Comparison of ENCODE assay signal across 1 cellular context in the genomic region with DNA sequence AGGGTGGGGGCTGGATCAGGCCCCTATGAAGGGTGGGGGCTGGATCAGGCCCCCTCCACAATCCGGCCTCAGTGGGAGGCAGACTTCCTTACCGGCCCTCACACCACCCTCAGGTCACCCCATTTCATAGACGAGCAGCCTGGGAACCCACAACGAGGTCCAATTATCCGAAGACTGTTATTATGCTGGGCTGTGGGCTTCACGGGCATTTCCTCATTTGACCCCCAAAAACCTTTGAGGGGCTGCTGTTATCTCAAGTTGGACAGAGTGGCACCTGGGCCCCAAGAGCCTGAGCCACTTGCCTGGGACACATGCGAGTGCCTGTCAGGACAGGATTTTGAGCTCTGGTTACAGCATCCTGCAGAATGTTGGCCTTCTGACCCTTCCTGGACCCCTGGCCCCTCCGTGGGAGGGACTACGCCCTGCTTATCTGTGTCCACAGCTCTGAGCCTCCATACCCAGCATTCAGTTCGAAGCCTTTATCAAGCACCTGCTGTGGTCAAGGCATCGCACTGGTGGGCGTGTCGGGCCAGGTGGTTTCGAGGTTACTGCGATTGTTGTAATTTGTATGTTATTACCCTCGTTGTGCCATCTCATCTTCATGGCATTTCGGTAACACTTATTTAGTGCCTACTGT.
TF ChIP-seq lines count a peak whose summit lies in the region.

No MANE protein-coding gene starts in this region.

TF ChIP-seq in GM23338, 12 proteins besides CTCF, POLR2A, EP300 and RAD21 (continued from another document):
- TF ChIP-seq ZNF462 (CRISPR knock-in tag; IDR thresholded peaks at IDR 0.05) (no peak), JUNB (IDR thresholded peaks at IDR 0.05; ENCODE audit: unreplicated experiment) (no peak), ZNF114 (CRISPR knock-in tag; IDR thresholded peaks at IDR 0.05) (no peak), STAT1 (IDR thresholded peaks at IDR 0.05; ENCODE audit: unreplicated experiment) (no peak)
- TF ChIP-seq, protein P1, sequence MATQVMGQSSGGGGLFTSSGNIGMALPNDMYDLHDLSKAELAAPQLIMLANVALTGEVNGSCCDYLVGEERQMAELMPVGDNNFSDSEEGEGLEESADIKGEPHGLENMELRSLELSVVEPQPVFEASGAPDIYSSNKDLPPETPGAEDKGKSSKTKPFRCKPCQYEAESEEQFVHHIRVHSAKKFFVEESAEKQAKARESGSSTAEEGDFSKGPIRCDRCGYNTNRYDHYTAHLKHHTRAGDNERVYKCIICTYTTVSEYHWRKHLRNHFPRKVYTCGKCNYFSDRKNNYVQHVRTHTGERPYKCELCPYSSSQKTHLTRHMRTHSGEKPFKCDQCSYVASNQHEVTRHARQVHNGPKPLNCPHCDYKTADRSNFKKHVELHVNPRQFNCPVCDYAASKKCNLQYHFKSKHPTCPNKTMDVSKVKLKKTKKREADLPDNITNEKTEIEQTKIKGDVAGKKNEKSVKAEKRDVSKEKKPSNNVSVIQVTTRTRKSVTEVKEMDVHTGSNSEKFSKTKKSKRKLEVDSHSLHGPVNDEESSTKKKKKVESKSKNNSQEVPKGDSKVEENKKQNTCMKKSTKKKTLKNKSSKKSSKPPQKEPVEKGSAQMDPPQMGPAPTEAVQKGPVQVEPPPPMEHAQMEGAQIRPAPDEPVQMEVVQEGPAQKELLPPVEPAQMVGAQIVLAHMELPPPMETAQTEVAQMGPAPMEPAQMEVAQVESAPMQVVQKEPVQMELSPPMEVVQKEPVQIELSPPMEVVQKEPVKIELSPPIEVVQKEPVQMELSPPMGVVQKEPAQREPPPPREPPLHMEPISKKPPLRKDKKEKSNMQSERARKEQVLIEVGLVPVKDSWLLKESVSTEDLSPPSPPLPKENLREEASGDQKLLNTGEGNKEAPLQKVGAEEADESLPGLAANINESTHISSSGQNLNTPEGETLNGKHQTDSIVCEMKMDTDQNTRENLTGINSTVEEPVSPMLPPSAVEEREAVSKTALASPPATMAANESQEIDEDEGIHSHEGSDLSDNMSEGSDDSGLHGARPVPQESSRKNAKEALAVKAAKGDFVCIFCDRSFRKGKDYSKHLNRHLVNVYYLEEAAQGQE (IDR thresholded peaks at IDR 0.05; ENCODE audit: unreplicated experiment): no peak
